Comparison of ENCODE assay signal across 19 cellular contexts in the genomic region with DNA sequence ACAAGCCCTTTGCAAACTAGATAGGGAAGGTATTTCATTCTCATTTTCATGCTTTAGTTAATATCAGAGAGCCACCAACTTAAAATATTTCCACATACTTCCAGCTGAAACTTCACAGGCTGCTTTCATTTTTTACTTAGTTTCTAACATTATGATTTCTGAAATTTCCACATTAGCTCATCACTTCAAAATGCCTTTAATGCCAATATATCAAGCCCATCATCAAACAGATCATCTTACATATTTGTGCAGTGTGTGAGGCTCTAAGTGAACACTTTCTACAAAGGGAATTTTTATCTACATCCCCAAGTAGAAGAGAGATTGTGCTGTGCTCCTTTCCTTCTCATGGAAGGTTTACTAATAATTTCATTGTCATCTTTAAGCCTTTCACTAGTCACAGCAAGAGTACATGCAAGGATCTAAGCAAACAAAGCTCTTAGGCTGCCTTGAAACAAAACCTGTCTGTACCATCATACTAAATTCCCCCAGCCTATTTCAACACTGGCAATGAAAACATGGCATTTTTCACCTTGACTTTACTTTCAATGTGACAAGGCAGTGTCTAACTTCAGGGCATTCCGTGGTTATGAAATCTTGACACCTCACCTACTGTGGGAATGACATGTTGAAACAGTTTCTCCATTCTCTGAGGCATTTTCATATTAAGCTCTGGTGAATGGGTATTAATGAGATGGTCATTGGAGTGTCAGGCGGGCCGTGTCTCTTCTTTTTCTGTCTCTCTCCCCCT. TPM values are rescaled to one million over a fixed set of nuclear protein-coding genes. Genes with fewer than 3 reads are reported as not detected.
DNase-seq lines count a peak whose midpoint lies in the region; ATAC-seq and TF ChIP-seq lines count a peak whose summit lies in the region.
"Had no signal": no experiment of that assay in that cellular context is flagged by ENCODE, and none has a peak within 500 bp of the region (broad histone marks: within the 10 kb centered on the region; RNA-seq: fewer than 3 reads in every experiment).

No MANE protein-coding gene starts in this region.

- TF ChIP-seq CTCF in neural cell (IDR thresholded peaks at IDR 0.05; ENCODE audit: poor library complexity, severe bottlenecking) = no peak

- H3K36me3 ChIP-seq in neural cell (ENCODE audit: insufficient read depth, low read length) = peaks cover 8% of the 10 kb centered on the region

- no peaks in the 10 kb centered on the region for H3K9me3 ChIP-seq in neural cell (ENCODE audit: low read length)
- H3K9me3 ChIP-seq: Caco-2 had no signal

- H3K9me2 ChIP-seq in neural cell (ENCODE audit: insufficient read depth, low read length) = no peaks in the 10 kb centered on the region

- TF ChIP-seq EP300 in neural cell (conservative IDR thresholded peaks at IDR 0.05; ENCODE audit: poor library complexity, severe bottlenecking) = peak; percentile 78

- intact Hi-C loops in activated T-helper 2 cell treated with anti-CD3 and anti-CD28 coated beads, Interferon-gamma antibody, Interleukin-2, Interleukin-4, amounts not matched to agents 10 μg/mL and 5 μg/mL and 100 μg/mL, durations not matched to agents 14 hours and 24 hours and 36 hours (cut with micrococcal nuclease) = no loop called here

- peak overlapping the region; percentile 14 for H3K4me3 ChIP-seq in neural cell (ENCODE audit: low read length)
- H3K4me3 ChIP-seq: GM23338 had no signal

- no peaks in the 10 kb centered on the region for H3K27me3 Mint-ChIP-seq in activated T-cell treated with anti-CD3 and anti-CD28 coated beads, Interleukin-2, amount 50 U/mL, for 24 hours
- no peaks in the 10 kb centered on the region for H3K27me3 Mint-ChIP-seq in activated T-helper 2 cell treated with anti-CD3 and anti-CD28 coated beads, Interferon-gamma antibody, Interleukin-2, Interleukin-4, amounts not matched to agents 10 μg/mL and 5 μg/mL and 100 μg/mL, durations not matched to agents 14 hours and 24 hours and 36 hours (ENCODE audit: low read depth)
- H3K27me3 Mint-ChIP-seq: CD4-positive, CD25-positive, alpha-beta regulatory T cell had no signal

- H3K9me3 Mint-ChIP-seq in activated T-cell treated with anti-CD3 and anti-CD28 coated beads, Interleukin-2, amount 50 U/mL, for 24 hours = no peaks in the 10 kb centered on the region
- no peaks in the 10 kb centered on the region for H3K9me3 Mint-ChIP-seq in activated T-helper 2 cell treated with anti-CD3 and anti-CD28 coated beads, Interferon-gamma antibody, Interleukin-2, Interleukin-4, amounts not matched to agents 10 μg/mL and 5 μg/mL and 100 μg/mL, durations not matched to agents 14 hours and 24 hours and 36 hours
- H3K9me3 Mint-ChIP-seq: GM23338 had no signal

- peak overlapping the region; percentile 18 for H3K27ac Mint-ChIP-seq in activated T-cell treated with anti-CD3 and anti-CD28 coated beads, Interleukin-2, amount 50 U/mL, for 24 hours
- H3K27ac Mint-ChIP-seq in activated T-helper 2 cell treated with anti-CD3 and anti-CD28 coated beads, Interferon-gamma antibody, Interleukin-2, Interleukin-4, amounts not matched to agents 10 μg/mL and 5 μg/mL and 100 μg/mL, durations not matched to agents 14 hours and 24 hours and 36 hours = no peak overlapping the region
- H3K27ac Mint-ChIP-seq: B cell; CD4-positive, CD25-positive, alpha-beta regulatory T cell; GM23338 had no signal

- H3K36me3 Mint-ChIP-seq in activated T-cell treated with anti-CD3 and anti-CD28 coated beads, Interleukin-2, amount 50 U/mL, for 24 hours (ENCODE audit: low read depth) = no peaks in the 10 kb centered on the region
- no peaks in the 10 kb centered on the region for H3K36me3 Mint-ChIP-seq in activated T-helper 2 cell treated with anti-CD3 and anti-CD28 coated beads, Interferon-gamma antibody, Interleukin-2, Interleukin-4, amounts not matched to agents 10 μg/mL and 5 μg/mL and 100 μg/mL, durations not matched to agents 14 hours and 24 hours and 36 hours (ENCODE audit: low read depth)
- H3K36me3 Mint-ChIP-seq: CD4-positive, CD25-positive, alpha-beta regulatory T cell had no signal

- ATAC-seq in HG03565 (IDR thresholded peaks at IDR 0.05; ENCODE audit: unreplicated experiment) = no peak
- ATAC-seq: GM23338, HCT116 had no signal

- H3F3A ChIP-seq in neural cell (ENCODE audit: insufficient read depth, low read length, poor library complexity, severe bottlenecking) = no peaks in the 10 kb centered on the region

- peaks cover 9% of the 10 kb centered on the region for H3K4me1 Mint-ChIP-seq in activated T-cell treated with anti-CD3 and anti-CD28 coated beads, Interleukin-2, amount 50 U/mL, for 24 hours (ENCODE audit: low read depth)
- no peaks in the 10 kb centered on the region for H3K4me1 Mint-ChIP-seq in activated T-helper 2 cell treated with anti-CD3 and anti-CD28 coated beads, Interferon-gamma antibody, Interleukin-2, Interleukin-4, amounts not matched to agents 10 μg/mL and 5 μg/mL and 100 μg/mL, durations not matched to agents 14 hours and 24 hours and 36 hours (ENCODE audit: low read depth)
- H3K4me1 Mint-ChIP-seq: B cell; CD4-positive, CD25-positive, alpha-beta regulatory T cell had no signal

- H3K9ac ChIP-seq in neural cell (ENCODE audit: low read length) = no peak overlapping the region

- no peak overlapping the region for H3K4me2 ChIP-seq in neural cell (ENCODE audit: low read length)
- H3K4me2 ChIP-seq: GM23338 had no signal

- no peaks in the 10 kb centered on the region for H3K27me3 ChIP-seq in neural cell (ENCODE audit: insufficient read depth, low read depth, low read length)

- H3K79me2 ChIP-seq in neural cell (replicated peaks; ENCODE audit: insufficient read depth, low read length) = no peaks in the 10 kb centered on the region

- H3K4me3 Mint-ChIP-seq in activated T-cell treated with anti-CD3 and anti-CD28 coated beads, Interleukin-2, amount 50 U/mL, for 24 hours = no peak overlapping the region
- no peak overlapping the region for H3K4me3 Mint-ChIP-seq in activated T-helper 2 cell treated with anti-CD3 and anti-CD28 coated beads, Interferon-gamma antibody, Interleukin-2, Interleukin-4, amounts not matched to agents 10 μg/mL and 5 μg/mL and 100 μg/mL, durations not matched to agents 14 hours and 24 hours and 36 hours (ENCODE audit: low read depth)
- H3K4me3 Mint-ChIP-seq: B cell; CD4-positive, CD25-positive, alpha-beta regulatory T cell; GM23338 had no signal

- no peak overlapping the region for H2AFZ ChIP-seq in neural cell (ENCODE audit: low read depth, low read length)
- H2AFZ ChIP-seq: GM23338 had no signal

- no peak for TF ChIP-seq RAD21 in neural cell (conservative IDR thresholded peaks at IDR 0.05)

- DNase-seq in activated T-cell treated with anti-CD3 and anti-CD28 coated beads, Interleukin-2, amount 50 U/mL, for 24 hours = no peak
- DNase-seq in activated T-cell treated with anti-CD3 and anti-CD28 coated beads for 4 hours = no peak
- peak; percentile 29 for DNase-seq in epithelial cell of prostate (ENCODE audit: low read depth, low spot score)
- DNase-seq in activated T-helper 2 cell treated with anti-CD3 and anti-CD28 coated beads, Interferon-gamma antibody, Interleukin-2, Interleukin-4, amounts not matched to agents 10 μg/mL and 5 μg/mL and 100 μg/mL, durations not matched to agents 14 hours and 24 hours and 36 hours (ENCODE audit: low spot score) = no peak
- no peak for DNase-seq in DMS 273 (lab: John Stamatoyannopoulos, UW; ENCODE audit: unreplicated experiment)
- DNase-seq: Caco-2; CD4-positive, CD25-positive, alpha-beta regulatory T cell; NCI-H1105; NCI-H2081 treated with DMSO at 0.1 percent for 48 hours; NCI-H2227 treated with DMSO at 0.1 percent for 48 hours; NCI-H510A treated with DMSO at 0.1 percent for 48 hours; NCI-H774; Right ventricle myocardium superior had no signal

- H3K27ac ChIP-seq in epithelial cell of prostate = no peak overlapping the region
- H3K27ac ChIP-seq in neural cell (ENCODE audit: low read length) = no peak overlapping the region

- no peaks in the 10 kb centered on the region for H4K20me1 ChIP-seq in neural cell (ENCODE audit: insufficient read depth)

TF ChIP-seq in neural cell, 6 proteins besides CTCF, POLR2A, EP300 and RAD21:
- no peak for TF ChIP-seq MXI1 (conservative IDR thresholded peaks at IDR 0.05; ENCODE audit: poor library complexity, severe bottlenecking)
- TF ChIP-seq POLR2AphosphoS5 (IDR thresholded peaks at IDR 0.05) = peak; percentile 51

RNA-seq across cellular contexts. Expression of a gene that starts 45.4 kb away (rescaled TPM):
- polyA plus RNA-seq in neural cell = 246 and 250 TPM in 2 replicates
- polyA minus RNA-seq in neural cell = 309 and 339 TPM in 2 replicates
- 0.34 TPM in 1 of 2 replicates, not detected in the other for total RNA-seq in activated T-helper 2 cell treated with anti-CD3 and anti-CD28 coated beads, Interferon-gamma antibody, Interleukin-2, Interleukin-4, amounts not matched to agents 10 μg/mL and 5 μg/mL and 100 μg/mL, durations not matched to agents 14 hours and 24 hours and 36 hours
- total RNA-seq: B cell, OCI-LY7 had no signal
